Comparison of ENCODE assay signal across 25 cellular contexts in genomic region chr12:66287275-66287674, GRCh38. TPM values are rescaled to one million over a fixed set of nuclear protein-coding genes. Genes with fewer than 3 reads are reported as not detected.
A peak's percentile ranks its signal among the peaks of the same experiment; 100 is the strongest.
DNase-seq lines count a peak whose midpoint lies in the region; ATAC-seq lines count a peak whose summit lies in the region.
"Had no signal": no experiment of that assay in that cellular context is flagged by ENCODE, and none has a peak within 500 bp of the region (broad histone marks: within the 10 kb centered on the region; RNA-seq: fewer than 3 reads in every experiment).

No MANE protein-coding gene starts in this region.

- H3K4me3 ChIP-seq in CD8-positive, alpha-beta memory T cell (ENCODE audit: low read length) = no peak overlapping the region
- H3K4me3 ChIP-seq: BLaER1, cardiac muscle cell, esophagus squamous epithelium, left lung, SJSA1, skin epidermis, upper lobe of right lung had no signal

- no peaks in the 10 kb centered on the region for H3K27me3 Mint-ChIP-seq in activated T-cell treated with anti-CD3 and anti-CD28 coated beads, Interleukin-2, amount 50 U/mL, for 24 hours
- H3K27me3 Mint-ChIP-seq in activated T-cell treated with anti-CD3 and anti-CD28 coated beads, Interleukin-2, amount 50 U/mL, for 4 hours (ENCODE audit: low read depth) = no peaks in the 10 kb centered on the region
- peaks cover 0 to 2% of the 10 kb centered on the region in 2 donors for H3K27me3 Mint-ChIP-seq in CD8-positive, alpha-beta memory T cell
- no peaks in the 10 kb centered on the region for H3K27me3 Mint-ChIP-seq in activated T-helper 1 cell treated with anti-CD3 and anti-CD28 coated beads, Interleukin-12 subunit alpha, Interleukin-12 subunit beta, Interleukin-2, Interleukin-4 antibody, amounts not matched to agents 30 ng/mL and 10 ng/mL and 1 ng/mL, durations not matched to agents 14 hours and 24 hours and 36 hours (ENCODE audit: insufficient read depth)
- peaks cover 0 to 3% (median 3%) of the 10 kb centered on the region in 3 donors for H3K27me3 Mint-ChIP-seq in immature natural killer cell (ENCODE audit: low read depth in 3 of 3)
- H3K27me3 Mint-ChIP-seq: activated B cell treated with CpG ODN at 0.5 μM for 24 hours had no signal

- no peaks in the 10 kb centered on the region for H3K36me3 ChIP-seq in CD8-positive, alpha-beta memory T cell (ENCODE audit: insufficient read depth, low read length)
- H3K36me3 ChIP-seq: BLaER1, cardiac muscle cell, esophagus squamous epithelium, left lung, SJSA1, upper lobe of right lung had no signal

- H3K27me3 ChIP-seq in CD8-positive, alpha-beta memory T cell (ENCODE audit: insufficient read depth, low read length, poor library complexity, severe bottlenecking) = no peaks in the 10 kb centered on the region
- H3K27me3 ChIP-seq: BLaER1, cardiac muscle cell, esophagus squamous epithelium, left lung, upper lobe of right lung had no signal

- no peak overlapping the region for H3K27ac ChIP-seq in CD8-positive, alpha-beta memory T cell (ENCODE audit: low read depth, low read length)
- H3K27ac ChIP-seq: BLaER1, cardiac muscle cell, esophagus squamous epithelium, left lung, SJSA1, upper lobe of right lung had no signal

- H3K4me1 ChIP-seq in CD8-positive, alpha-beta memory T cell (ENCODE audit: insufficient read depth, low read length) = peaks cover 83% of the 10 kb centered on the region
- H3K4me1 ChIP-seq: left lung, SJSA1, upper lobe of right lung had no signal

- ATAC-seq in activated T-cell treated with anti-CD3 and anti-CD28 coated beads, Interleukin-2, amount 50 U/mL, for 4 hours = no peak
- ATAC-seq in GM21717 (IDR thresholded peaks at IDR 0.05; ENCODE audit: unreplicated experiment) = no peak
- ATAC-seq in GM21723 (IDR thresholded peaks at IDR 0.05; ENCODE audit: unreplicated experiment) = no peak
- ATAC-seq: left lung, upper lobe of right lung had no signal

- peaks cover 71% of the 10 kb centered on the region for H3K4me1 Mint-ChIP-seq in activated T-cell treated with anti-CD3 and anti-CD28 coated beads, Interleukin-2, amount 50 U/mL, for 24 hours (ENCODE audit: low read depth)
- peaks cover 86% of the 10 kb centered on the region for H3K4me1 Mint-ChIP-seq in activated T-cell treated with anti-CD3 and anti-CD28 coated beads, Interleukin-2, amount 50 U/mL, for 4 hours (ENCODE audit: low read depth)
- peaks cover 61 to 89% (median 86%) of the 10 kb centered on the region in 3 donors for H3K4me1 Mint-ChIP-seq in CD8-positive, alpha-beta memory T cell
- peaks cover 66% of the 10 kb centered on the region for H3K4me1 Mint-ChIP-seq in activated T-helper 1 cell treated with anti-CD3 and anti-CD28 coated beads, Interleukin-12 subunit alpha, Interleukin-12 subunit beta, Interleukin-2, Interleukin-4 antibody, amounts not matched to agents 30 ng/mL and 10 ng/mL and 1 ng/mL, durations not matched to agents 14 hours and 24 hours and 36 hours (ENCODE audit: low read depth)
- H3K4me1 Mint-ChIP-seq in immature natural killer cell = peaks cover 53 to 58% of the 10 kb centered on the region in 2 donors
- H3K4me1 Mint-ChIP-seq: activated B cell treated with CpG ODN at 0.5 μM for 24 hours had no signal

- CTCF ChIA-PET in CD8-positive, alpha-beta memory T cell (lab: Charles Lee) = no interaction called here

- DNase-seq in activated T-cell treated with anti-CD3 and anti-CD28 coated beads, Interleukin-2, amount 50 U/mL, for 24 hours = no peak
- no peak for DNase-seq in activated T-cell treated with anti-CD3 and anti-CD28 coated beads, Interleukin-2, amount 50 U/mL, for 4 hours
- DNase-seq in CD8-positive, alpha-beta memory T cell = no peak
- DNase-seq in activated T-helper 1 cell treated with anti-CD3 and anti-CD28 coated beads, Interleukin-12 subunit alpha, Interleukin-12 subunit beta, Interleukin-2, Interleukin-4 antibody, amounts not matched to agents 30 ng/mL and 10 ng/mL and 1 ng/mL, durations not matched to agents 14 hours and 24 hours and 36 hours (ENCODE audit: low spot score) = no peak
- DNase-seq in immature natural killer cell = no peak
- DNase-seq in SKM-1 (lab: John Stamatoyannopoulos, UW; ENCODE audit: unreplicated experiment) = no peak
- DNase-seq: activated B cell treated with CpG ODN at 0.5 μM for 24 hours; activated effector memory CD4-positive, alpha-beta T cell treated with Interleukin-2 at 50 U/mL for 16 hours; anterior cingulate cortex; cortex of kidney; esophagus squamous epithelium; hypothalamus; left lung; NCI-H2081; NCI-H345; NCI-H748 treated with DMSO at 0.1 percent for 48 hours; stimulated activated CD4-positive, alpha-beta T cell treated with anti-CD3 and anti-CD28 coated beads, Interleukin-1b, Interleukin-23, amount 100 ng/mL, for 48 hours; substantia nigra; upper lobe of right lung had no signal

- intact Hi-C loops in activated T-helper 1 cell treated with anti-CD3 and anti-CD28 coated beads, Interleukin-12 subunit alpha, Interleukin-12 subunit beta, Interleukin-2, Interleukin-4 antibody, amounts not matched to agents 30 ng/mL and 10 ng/mL and 1 ng/mL, durations not matched to agents 14 hours and 24 hours and 36 hours (cut with micrococcal nuclease) = no loop called here

- no peak overlapping the region for H3K4me3 Mint-ChIP-seq in activated T-cell treated with anti-CD3 and anti-CD28 coated beads, Interleukin-2, amount 50 U/mL, for 24 hours
- no peak overlapping the region for H3K4me3 Mint-ChIP-seq in activated T-cell treated with anti-CD3 and anti-CD28 coated beads, Interleukin-2, amount 50 U/mL, for 4 hours
- peak overlapping the region; percentile 5 to 82 (median 70) for H3K4me3 Mint-ChIP-seq in CD8-positive, alpha-beta memory T cell
- no peak overlapping the region for H3K4me3 Mint-ChIP-seq in activated T-helper 1 cell treated with anti-CD3 and anti-CD28 coated beads, Interleukin-12 subunit alpha, Interleukin-12 subunit beta, Interleukin-2, Interleukin-4 antibody, amounts not matched to agents 30 ng/mL and 10 ng/mL and 1 ng/mL, durations not matched to agents 14 hours and 24 hours and 36 hours
- peak overlapping the region in 2 of 5 donors; percentile 3 to 12 for H3K4me3 Mint-ChIP-seq in immature natural killer cell
- H3K4me3 Mint-ChIP-seq: activated B cell treated with CpG ODN at 0.5 μM for 24 hours had no signal

- peak overlapping the region; percentile 48 for H3K27ac Mint-ChIP-seq in activated T-cell treated with anti-CD3 and anti-CD28 coated beads, Interleukin-2, amount 50 U/mL, for 24 hours
- H3K27ac Mint-ChIP-seq in CD8-positive, alpha-beta memory T cell = peak overlapping the region; percentile 69 to 93 (median 80)
- peak overlapping the region; percentile 40 for H3K27ac Mint-ChIP-seq in activated T-helper 1 cell treated with anti-CD3 and anti-CD28 coated beads, Interleukin-12 subunit alpha, Interleukin-12 subunit beta, Interleukin-2, Interleukin-4 antibody, amounts not matched to agents 30 ng/mL and 10 ng/mL and 1 ng/mL, durations not matched to agents 14 hours and 24 hours and 36 hours
- peak overlapping the region in 5 of 6 donors; percentile 3 to 65 (median 20) for H3K27ac Mint-ChIP-seq in immature natural killer cell
- H3K27ac Mint-ChIP-seq: activated B cell treated with CpG ODN at 0.5 μM for 24 hours had no signal

- no peaks in the 10 kb centered on the region for H3K9me3 ChIP-seq in CD8-positive, alpha-beta memory T cell (ENCODE audit: low read length)
- H3K9me3 ChIP-seq: BLaER1, esophagus squamous epithelium, left lung, SJSA1, upper lobe of right lung had no signal

- POLR2A ChIA-PET in CD8-positive, alpha-beta memory T cell (lab: Charles Lee) = no interaction called here

- H3K36me3 Mint-ChIP-seq in activated T-cell treated with anti-CD3 and anti-CD28 coated beads, Interleukin-2, amount 50 U/mL, for 24 hours (ENCODE audit: low read depth) = no peaks in the 10 kb centered on the region
- no peaks in the 10 kb centered on the region for H3K36me3 Mint-ChIP-seq in activated T-cell treated with anti-CD3 and anti-CD28 coated beads, Interleukin-2, amount 50 U/mL, for 4 hours (ENCODE audit: insufficient read depth)
- H3K36me3 Mint-ChIP-seq in CD8-positive, alpha-beta memory T cell = peaks cover 0 to 6% (median under 1%) of the 10 kb centered on the region in 3 donors
- peaks cover 6% of the 10 kb centered on the region for H3K36me3 Mint-ChIP-seq in activated T-helper 1 cell treated with anti-CD3 and anti-CD28 coated beads, Interleukin-12 subunit alpha, Interleukin-12 subunit beta, Interleukin-2, Interleukin-4 antibody, amounts not matched to agents 30 ng/mL and 10 ng/mL and 1 ng/mL, durations not matched to agents 14 hours and 24 hours and 36 hours (ENCODE audit: low read depth)
- H3K36me3 Mint-ChIP-seq in immature natural killer cell = no peaks in the 10 kb centered on the region

- no peaks in the 10 kb centered on the region for H3K9me3 Mint-ChIP-seq in activated T-cell treated with anti-CD3 and anti-CD28 coated beads, Interleukin-2, amount 50 U/mL, for 24 hours
- no peaks in the 10 kb centered on the region for H3K9me3 Mint-ChIP-seq in activated T-cell treated with anti-CD3 and anti-CD28 coated beads, Interleukin-2, amount 50 U/mL, for 4 hours
- no peaks in the 10 kb centered on the region for H3K9me3 Mint-ChIP-seq in CD8-positive, alpha-beta memory T cell
- H3K9me3 Mint-ChIP-seq in activated T-helper 1 cell treated with anti-CD3 and anti-CD28 coated beads, Interleukin-12 subunit alpha, Interleukin-12 subunit beta, Interleukin-2, Interleukin-4 antibody, amounts not matched to agents 30 ng/mL and 10 ng/mL and 1 ng/mL, durations not matched to agents 14 hours and 24 hours and 36 hours = peaks cover under 1% of the 10 kb centered on the region
- H3K9me3 Mint-ChIP-seq in immature natural killer cell = no peaks in the 10 kb centered on the region
- H3K9me3 Mint-ChIP-seq: activated B cell treated with CpG ODN at 0.5 μM for 24 hours had no signal

RNA-seq across cellular contexts. Expression of gene HELB, which starts 15.0 kb away (rescaled TPM):
- total RNA-seq in activated T-cell treated with anti-CD3 and anti-CD28 coated beads, Interleukin-2, amount 50 U/mL, for 4 hours = 10 to 100 TPM in 2 of 3 donors, 1 to 10 TPM in 1; 9.0 to 14.6 (median 13.5) TPM
- total RNA-seq in CD8-positive, alpha-beta memory T cell = 10 to 100 TPM; 13.8 to 14.2 TPM
- 29.4 TPM for polyA plus RNA-seq in CD8-positive, alpha-beta memory T cell
- total RNA-seq in activated T-helper 1 cell treated with anti-CD3 and anti-CD28 coated beads, Interleukin-12 subunit alpha, Interleukin-12 subunit beta, Interleukin-2, Interleukin-4 antibody, amounts not matched to agents 30 ng/mL and 10 ng/mL and 1 ng/mL, durations not matched to agents 14 hours and 24 hours and 36 hours = 20.5 and 21.5 TPM in 2 replicates
- polyA plus RNA-seq in immature natural killer cell = 10 to 100 TPM in 2 of 3 donors, 1 to 10 TPM in 1; 8.3 to 13.7 (median 10.5) TPM

Comparison
In these comparisons a context has a peak if more than half of its experiments do, and no peak if none do; other contexts are left out.
1. H3K27ac Mint-ChIP-seq: peak in every context shown above with its lines; median percentile 80 in CD8-positive, alpha-beta memory T cell; 48 in activated T-cell treated with anti-CD3 and anti-CD28 coated beads, Interleukin-2, amount 50 U/mL, for 24 hours; 40 in activated T-helper 1 cell treated with anti-CD3 and anti-CD28 coated beads, Interleukin-12 subunit alpha, Interleukin-12 subunit beta, Interleukin-2, Interleukin-4 antibody, amounts not matched to agents 30 ng/mL and 10 ng/mL and 1 ng/mL, durations not matched to agents 14 hours and 24 hours and 36 hours; 20 in immature natural killer cell.
2. H3K4me3 Mint-ChIP-seq: peak in CD8-positive, alpha-beta memory T cell (7 of 7); none in activated T-cell treated with anti-CD3 and anti-CD28 coated beads, Interleukin-2, amount 50 U/mL, for 24 hours (single experiment), activated T-cell treated with anti-CD3 and anti-CD28 coated beads, Interleukin-2, amount 50 U/mL, for 4 hours (single experiment) and activated T-helper 1 cell treated with anti-CD3 and anti-CD28 coated beads, Interleukin-12 subunit alpha, Interleukin-12 subunit beta, Interleukin-2, Interleukin-4 antibody, amounts not matched to agents 30 ng/mL and 10 ng/mL and 1 ng/mL, durations not matched to agents 14 hours and 24 hours and 36 hours (single experiment).